ENCODE assay signal across 18 cellular contexts in the genomic region with DNA sequence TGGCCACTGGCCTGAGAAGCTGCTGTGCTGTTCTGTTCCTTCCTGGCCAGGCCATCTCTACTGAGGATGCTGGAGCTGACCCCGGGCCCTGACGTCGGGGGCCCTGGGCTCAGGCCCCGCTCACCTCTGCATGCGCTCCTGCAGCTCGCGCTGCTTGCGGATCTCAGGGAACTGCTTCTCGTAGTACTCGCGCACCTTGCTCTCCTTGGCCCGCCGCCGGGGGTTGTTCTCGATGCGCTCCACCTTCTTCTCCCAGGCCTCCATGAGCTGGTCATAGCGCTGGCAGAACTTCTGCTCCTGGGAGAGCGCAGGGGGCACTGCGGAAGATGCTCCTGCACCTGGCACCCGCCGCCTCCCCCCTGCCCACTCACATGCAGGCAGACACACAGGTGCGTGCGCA.
"Had no signal": no experiment of that assay in that cellular context is flagged by ENCODE, and none has a peak within 500 bp of the region (broad histone marks: within the 10 kb centered on the region; RNA-seq: fewer than 3 reads in every experiment).

No MANE protein-coding gene starts in this region.

- H3K4me3 Mint-ChIP-seq: activated naive CD8-positive, alpha-beta T cell; activated T-helper 1 cell treated with anti-CD3 and anti-CD28 coated beads, Interleukin-12 subunit alpha, Interleukin-12 subunit beta, Interleukin-2, Interleukin-4 antibody, amounts not matched to agents 30 ng/mL and 10 ng/mL and 1 ng/mL, durations not matched to agents 14 hours and 24 hours and 36 hours had no signal

- H3K4me1 ChIP-seq: foreskin keratinocyte, pancreas had no signal

- H3K27ac Mint-ChIP-seq: activated naive CD8-positive, alpha-beta T cell; activated T-helper 1 cell treated with anti-CD3 and anti-CD28 coated beads, Interleukin-12 subunit alpha, Interleukin-12 subunit beta, Interleukin-2, Interleukin-4 antibody, amounts not matched to agents 30 ng/mL and 10 ng/mL and 1 ng/mL, durations not matched to agents 14 hours and 24 hours and 36 hours had no signal

- H3K27ac ChIP-seq: epithelial cell of prostate, foreskin keratinocyte, lower lobe of right lung, pancreas, tibial artery had no signal

- H3K36me3 Mint-ChIP-seq: activated naive CD8-positive, alpha-beta T cell had no signal

- ATAC-seq: activated CD4-positive, CD25-positive, alpha-beta regulatory T cell treated with anti-CD3 and anti-CD28 coated beads, Interleukin-2, amount 50 U/mL, for 24 hours; foreskin keratinocyte; lower lobe of right lung; pancreas had no signal

- H3K4me3 ChIP-seq: lower lobe of right lung, pancreas, sigmoid colon, spleen, tibial artery had no signal

- H3K27me3 ChIP-seq: foreskin keratinocyte, pancreas, sigmoid colon, spleen, tibial artery had no signal

- H3K27me3 Mint-ChIP-seq: activated naive CD8-positive, alpha-beta T cell had no signal

- H3K9me3 ChIP-seq: lower lobe of right lung, pancreas, sigmoid colon, spleen, tibial artery had no signal

- DNase-seq: activated CD8-positive, alpha-beta memory T cell treated with anti-CD3 and anti-CD28 coated beads for 24 hours; activated gamma-delta T cell treated with Interleukin-2 at 50 U/mL for 16 hours; dermis blood vessel endothelial cell; effector memory CD4-positive, alpha-beta T cell; foreskin keratinocyte; hypothalamus; lower lobe of right lung; pancreas; sigmoid colon; spleen; stimulated activated CD8-positive, alpha-beta memory T cell treated with anti-CD3 and anti-CD28 coated beads, Interleukin-4, amount 100 ng/mL, for 48 hours; stimulated activated naive CD4-positive, alpha-beta T cell treated with Interleukin-2 at 50 U/mL for 16 hours; T1000; tibial artery had no signal
